Comparison of ENCODE assay signal across 19 cellular contexts in the genomic region with DNA sequence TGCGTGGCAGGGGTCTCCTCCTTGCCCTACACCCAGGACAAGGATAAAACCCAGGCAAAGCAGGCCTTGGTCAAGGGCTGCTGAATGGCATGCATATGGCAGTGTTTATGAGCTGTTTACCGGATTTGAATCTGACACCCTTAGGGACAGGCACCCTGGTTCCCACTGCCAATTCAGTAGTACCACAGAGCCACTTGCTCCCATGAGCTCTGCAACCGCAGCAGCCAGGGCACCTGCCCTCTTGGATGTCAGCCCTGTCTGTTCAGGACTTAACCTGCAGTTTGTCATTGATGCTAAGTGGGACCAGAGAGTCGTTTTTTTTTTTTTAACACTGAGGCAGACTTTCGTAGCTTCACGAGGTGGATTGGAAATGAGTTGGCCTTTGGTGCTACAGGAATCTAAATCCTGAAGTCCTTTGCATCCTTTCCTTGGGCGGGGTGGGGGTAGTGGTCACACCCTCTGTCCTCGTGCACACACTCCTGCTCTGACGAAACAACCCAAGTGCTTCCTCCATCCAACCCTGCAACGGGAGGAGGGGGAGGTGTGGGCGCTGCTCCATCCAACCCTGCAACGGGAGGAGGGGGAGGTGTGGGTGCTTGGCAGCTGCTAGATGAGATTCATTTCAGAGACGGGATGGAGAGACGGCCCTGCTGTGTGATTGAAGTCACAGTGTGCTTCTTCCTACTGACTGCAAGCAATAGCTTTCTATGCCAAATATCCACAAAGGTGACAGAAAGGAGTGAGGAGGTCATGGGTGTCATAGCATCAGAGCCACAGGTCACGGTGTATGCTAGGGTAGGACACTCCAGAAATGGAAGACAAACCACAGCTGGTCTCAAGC.
DNase-seq lines count a peak whose midpoint lies in the region; ATAC-seq and TF ChIP-seq lines count a peak whose summit lies in the region.
"Had no signal": no experiment of that assay in that cellular context is flagged by ENCODE, and none has a peak within 500 bp of the region (broad histone marks: within the 10 kb centered on the region; RNA-seq: fewer than 3 reads in every experiment).

No MANE protein-coding gene starts in this region.

- peaks cover 0 to 3% (median 0%) of the 10 kb centered on the region in 4 donors for H3K9me3 ChIP-seq in sigmoid colon
- H3K9me3 ChIP-seq: body of pancreas had no signal

- H3K4me1 ChIP-seq in sigmoid colon, result no peaks in the 10 kb centered on the region
- H3K4me1 ChIP-seq: body of pancreas, left ventricle myocardium inferior had no signal

- no peaks in the 10 kb centered on the region for H3K36me3 ChIP-seq in H7 (replicated peaks; ENCODE audit: control insufficient read depth, insufficient read depth, low read length)
- no peaks in the 10 kb centered on the region for H3K36me3 ChIP-seq in sigmoid colon
- H3K36me3 ChIP-seq: left ventricle myocardium inferior had no signal

- WGBS in sigmoid colon, 2 donors, result 54 to 69% methylated on average over 15 of the region's 15 CpGs

- TF ChIP-seq EP300 in sigmoid colon (IDR thresholded peaks at IDR 0.05), result no peak

- intact Hi-C loops in sigmoid colon (cut with DNase I), result no loop called here

- H3K27me3 ChIP-seq in H7 (ENCODE audit: control insufficient read depth, insufficient read depth, low read length), result no peaks in the 10 kb centered on the region
- no peaks in the 10 kb centered on the region for H3K27me3 ChIP-seq in sigmoid colon
- H3K27me3 ChIP-seq: body of pancreas had no signal

- TF ChIP-seq POLR2A in sigmoid colon (IDR thresholded peaks at IDR 0.05), result no peak

- TF ChIP-seq CTCF in epithelial cell of esophagus (IDR thresholded peaks at IDR 0.05; ENCODE audit: insufficient read depth, low read depth, low read length, missing control alignments), result no peak
- TF ChIP-seq CTCF in sigmoid colon (IDR thresholded peaks at IDR 0.05), result no peak

- no peak for ATAC-seq in GM19395 (IDR thresholded peaks at IDR 0.05; ENCODE audit: unreplicated experiment)
- ATAC-seq: body of pancreas, natural killer cell had no signal

- H3K27ac ChIP-seq in sigmoid colon, result no peak overlapping the region
- H3K27ac ChIP-seq: body of pancreas, left ventricle myocardium inferior had no signal

- DNase-seq in H7, result peak; percentile 69
- peak; percentile 68 for DNase-seq in NCI-H2196 treated with DMSO at 0.1 percent for 48 hours (lab: John Stamatoyannopoulos, UW; ENCODE audit: unreplicated experiment)
- DNase-seq in epithelial cell of esophagus (ENCODE audit: low read depth), result peak; percentile 16
- DNase-seq in sigmoid colon, result peak; percentile 57
- no peak for DNase-seq in retina
- no peak for DNase-seq in foreskin melanocyte
- no peak for DNase-seq in NK-92 (lab: John Stamatoyannopoulos, UW; ENCODE audit: unreplicated experiment)
- DNase-seq: activated CD4-positive, alpha-beta memory T cell treated with anti-CD3 and anti-CD28 coated beads, Interleukin-2, amount 10 ng/mL, durations not matched to agents 7 days and 5 days; activated gamma-delta T cell treated with Interleukin-2 at 50 U/mL for 16 hours; body of pancreas; CD4-positive, alpha-beta memory T cell; effector memory CD4-positive, alpha-beta T cell; KG1; left ventricle myocardium inferior; natural killer cell; NCI-H446; substantia nigra; T1000 had no signal

- H3K4me3 ChIP-seq in H7 (ENCODE audit: insufficient read depth, low read depth, low read length) (no peak overlapping the region), epithelial cell of esophagus (ENCODE audit: low read length) (no peak overlapping the region), sigmoid colon (no peak overlapping the region)
- H3K4me3 ChIP-seq: body of pancreas, left ventricle myocardium inferior had no signal

Comparison
In these comparisons a context has a peak if more than half of its experiments do, and no peak if none do; other contexts are left out.
1. DNase-seq: peak in H7 (single experiment), NCI-H2196 treated with DMSO at 0.1 percent for 48 hours (single experiment), epithelial cell of esophagus (single experiment) and sigmoid colon (single experiment); none in retina (single experiment), foreskin melanocyte (single experiment) and NK-92 (single experiment).